Comparison of ENCODE assay signal across 8 cellular contexts in the genomic region with DNA sequence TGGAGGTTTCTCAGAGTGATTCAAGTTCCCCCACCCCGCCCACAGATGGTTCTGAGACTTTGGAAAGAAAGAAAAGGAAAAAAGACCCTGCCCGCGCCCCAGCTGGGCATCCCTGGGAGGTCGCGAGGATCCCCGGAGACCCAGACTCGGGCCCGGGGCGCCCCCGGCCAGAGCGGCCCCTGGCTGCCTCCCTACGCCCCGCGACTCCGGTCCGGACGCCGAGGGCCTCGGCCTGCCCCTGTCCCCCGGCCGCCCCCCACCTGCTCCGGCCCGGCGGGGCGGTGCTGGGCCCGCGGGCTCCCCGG. TPM values are rescaled to one million over a fixed set of nuclear protein-coding genes. Genes with fewer than 3 reads are reported as not detected.
DNase-seq lines count a peak whose midpoint lies in the region; ATAC-seq, FAIRE-seq and TF ChIP-seq lines count a peak whose summit lies in the region.

No MANE protein-coding gene starts in this region.

- H3K4me3 Mint-ChIP-seq in natural killer cell treated with Interleukin-12 subunit alpha and Interleukin-12 subunit beta and Interleukin-15 and Interleukin-18, amount 100 ng/mL, for 72 hours = peak overlapping the region; percentile 62

- H3K27ac ChIP-seq in duodenal mucosa (ENCODE audit: low read depth, low read length) = no peak overlapping the region

- FAIRE-seq in GM19239 (lab: Jason Lieb, UNC) = no peak

- no peak overlapping the region for H2AFZ ChIP-seq in Loucy (ENCODE audit: low read length)

- no peaks in the 10 kb centered on the region for H3F3A ChIP-seq in Loucy (ENCODE audit: low read depth)

- no peaks in the 10 kb centered on the region for H3K79me2 ChIP-seq in Loucy (ENCODE audit: insufficient read depth, low read length)

- H3K27ac Mint-ChIP-seq in natural killer cell treated with Interleukin-12 subunit alpha and Interleukin-12 subunit beta and Interleukin-15 and Interleukin-18, amount 100 ng/mL, for 72 hours = no peak overlapping the region

- H3K27me3 Mint-ChIP-seq in natural killer cell treated with Interleukin-12 subunit alpha and Interleukin-12 subunit beta and Interleukin-15 and Interleukin-18, amount 100 ng/mL, for 72 hours = peaks cover 7 to 8% of the 10 kb centered on the region in 2 donors

- H3K4me1 Mint-ChIP-seq in natural killer cell treated with Interleukin-12 subunit alpha and Interleukin-12 subunit beta and Interleukin-15 and Interleukin-18, amount 100 ng/mL, for 72 hours (ENCODE audit: low read depth in 2 of 2) = peaks cover 5 to 16% of the 10 kb centered on the region in 2 donors

- no peak overlapping the region for H3K9ac ChIP-seq in Loucy (ENCODE audit: low read depth, low read length, poor library complexity, severe bottlenecking)
- H3K9ac ChIP-seq in duodenal mucosa (ENCODE audit: low read depth in 1 of 2, low read length in 2 of 2) = peak overlapping the region; percentile 18

- ATAC-seq in natural killer cell treated with Interleukin-12 subunit alpha and Interleukin-12 subunit beta and Interleukin-15 and Interleukin-18, amount 100 ng/mL, for 72 hours = no peak

- H3K4me2 ChIP-seq in Loucy (ENCODE audit: low read depth, low read length, poor library complexity, severe bottlenecking) = peak overlapping the region; percentile 20

- DNase-seq in AG10803 (ENCODE audit: low read depth) (no peak), LoVo (ENCODE audit: low spot score) (no peak), GM19239 (ENCODE audit: insufficient read length, low spot score) (no peak), NOMO-1 treated with dmso at 0.1 percent for 144 hours (lab: John Stamatoyannopoulos, UW; ENCODE audit: unreplicated experiment) (no peak), RPMI8226 (no peak)
- DNase-seq in natural killer cell treated with Interleukin-12 subunit alpha and Interleukin-12 subunit beta and Interleukin-15 and Interleukin-18, amount 100 ng/mL, for 72 hours (ENCODE audit: low spot score) = no peak

- H3K4me1 ChIP-seq in Loucy (ENCODE audit: insufficient read depth, low read length, poor library complexity, severe bottlenecking) (peaks cover 5% of the 10 kb centered on the region), duodenal mucosa (ENCODE audit: control insufficient read depth in 1 of 2, insufficient read depth in 2 of 2, low read length in 2 of 2) (peaks cover 22% of the 10 kb centered on the region in 2 donors)

- H3K4me3 ChIP-seq in AG10803 (ENCODE audit: low read length) = peak overlapping the region; percentile 9; the same call in 1 of the 2 replicates
- peak overlapping the region; percentile 21 for H3K4me3 ChIP-seq in Loucy (ENCODE audit: low read length, poor library complexity, severe bottlenecking)
- H3K4me3 ChIP-seq in duodenal mucosa (ENCODE audit: low read depth in 1 of 2, low read length in 2 of 2) = peak overlapping the region; percentile 10 to 35

- TF ChIP-seq CTCF in AG10803 (conservative IDR thresholded peaks at IDR 0.05; ENCODE audit: low read length) (no peak), Loucy (conservative IDR thresholded peaks at IDR 0.05; ENCODE audit: low read length) (no peak)

- no peaks in the 10 kb centered on the region for H3K36me3 Mint-ChIP-seq in natural killer cell treated with Interleukin-12 subunit alpha and Interleukin-12 subunit beta and Interleukin-15 and Interleukin-18, amount 100 ng/mL, for 72 hours

- no peaks in the 10 kb centered on the region for H4K20me1 ChIP-seq in Loucy (ENCODE audit: insufficient read depth, low read length, poor library complexity, severe bottlenecking)

- no peaks in the 10 kb centered on the region for H3K9me2 ChIP-seq in Loucy (replicated peaks; ENCODE audit: low read depth, low read length)

- H3K9me3 ChIP-seq in Loucy (ENCODE audit: insufficient read depth, low read depth, low read length) = no peaks in the 10 kb centered on the region
- no peaks in the 10 kb centered on the region for H3K9me3 ChIP-seq in duodenal mucosa (ENCODE audit: control insufficient read depth in 1 of 2, low read length in 2 of 2)

- H3K9me3 Mint-ChIP-seq in natural killer cell treated with Interleukin-12 subunit alpha and Interleukin-12 subunit beta and Interleukin-15 and Interleukin-18, amount 100 ng/mL, for 72 hours = no peaks in the 10 kb centered on the region

- H3K27me3 ChIP-seq in Loucy (ENCODE audit: insufficient read depth, low read length, poor library complexity, severe bottlenecking) (no peaks in the 10 kb centered on the region), duodenal mucosa (ENCODE audit: control insufficient read depth in 1 of 2, insufficient read depth in 2 of 2, low read length in 2 of 2) (peaks cover 0 to 3% of the 10 kb centered on the region in 2 donors)

- H3K36me3 ChIP-seq in Loucy (ENCODE audit: insufficient read depth, low read length) = no peaks in the 10 kb centered on the region
- H3K36me3 ChIP-seq in duodenal mucosa (ENCODE audit: control insufficient read depth in 1 of 2, insufficient read depth in 2 of 2, low read length in 2 of 2) = no peaks in the 10 kb centered on the region

RNA-seq across cellular contexts. Expression of gene AIFM3, which starts 2.3 kb away (rescaled TPM):
- total RNA-seq in natural killer cell treated with Interleukin-12 subunit alpha and Interleukin-12 subunit beta and Interleukin-15 and Interleukin-18, amount 100 ng/mL, for 72 hours = 1 to 10 TPM in 1 of 2 donors, not detected in 1; 1.5 TPM

RNA-seq across cellular contexts. Expression of gene LZTR1, which starts 17.3 kb away (rescaled TPM):
- 100 to 1,000 TPM in 1 of 2 donors, 10 to 100 TPM in 1; 76.2 to 133 TPM for total RNA-seq in natural killer cell treated with Interleukin-12 subunit alpha and Interleukin-12 subunit beta and Interleukin-15 and Interleukin-18, amount 100 ng/mL, for 72 hours

RNA-seq across cellular contexts. Expression of gene THAP7, which starts 37.2 kb away (rescaled TPM):
- total RNA-seq in natural killer cell treated with Interleukin-12 subunit alpha and Interleukin-12 subunit beta and Interleukin-15 and Interleukin-18, amount 100 ng/mL, for 72 hours = 10 to 100 TPM; 20.4 to 30.7 TPM

RNA-seq across cellular contexts. Expression of gene CRKL, which starts 47.5 kb away (rescaled TPM):
- 100 to 1,000 TPM in 1 of 2 donors, 10 to 100 TPM in 1; 78.4 to 105 TPM for total RNA-seq in natural killer cell treated with Interleukin-12 subunit alpha and Interleukin-12 subunit beta and Interleukin-15 and Interleukin-18, amount 100 ng/mL, for 72 hours

RNA-seq across cellular contexts. Expression of gene P2RX6, which starts 50.2 kb away (rescaled TPM):
- total RNA-seq in natural killer cell treated with Interleukin-12 subunit alpha and Interleukin-12 subunit beta and Interleukin-15 and Interleukin-18, amount 100 ng/mL, for 72 hours = not detected
